Comparison of ENCODE assay signal across 1 cellular context in the genomic region with DNA sequence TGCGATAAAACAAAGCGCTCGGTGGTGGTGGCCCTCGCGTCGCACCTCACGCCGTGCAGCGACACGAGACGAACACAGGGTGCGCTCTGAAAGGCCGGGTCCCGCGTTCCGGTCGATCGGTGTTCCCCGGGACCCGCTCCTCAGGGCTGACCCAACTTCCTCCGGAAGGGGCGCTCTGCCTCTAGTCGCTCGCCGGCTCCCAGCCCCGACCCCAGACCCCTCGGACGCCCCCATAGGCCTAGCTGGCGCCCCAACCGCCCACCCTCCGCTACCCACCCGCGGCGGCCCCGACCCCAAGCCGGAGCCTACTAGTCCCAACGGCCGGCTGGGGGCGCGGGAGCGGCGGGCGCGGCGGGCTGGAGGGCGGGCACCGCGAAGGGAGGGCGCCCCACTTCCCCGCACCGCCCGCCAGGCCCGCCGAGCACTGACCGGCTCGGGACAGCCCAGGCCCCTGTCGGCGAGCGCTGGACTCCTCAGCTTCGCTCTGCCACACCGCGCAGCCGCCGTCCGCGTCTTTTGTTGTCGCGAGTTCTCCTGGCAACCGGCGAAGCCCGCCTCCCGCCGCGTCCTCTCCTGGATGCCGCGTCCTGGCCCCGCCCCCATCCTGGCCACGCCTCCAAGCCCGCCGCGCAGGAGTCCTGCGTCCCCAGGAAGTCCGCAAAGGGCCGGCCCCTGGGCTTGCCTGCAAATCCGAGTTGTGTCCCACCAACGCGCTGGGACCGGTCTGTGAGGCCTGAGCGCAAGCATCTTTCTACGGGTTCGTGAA.
A peak's percentile ranks its signal among the peaks of the same experiment; 100 is the strongest.
TF ChIP-seq lines count a peak whose summit lies in the region.

A gene with protein sequence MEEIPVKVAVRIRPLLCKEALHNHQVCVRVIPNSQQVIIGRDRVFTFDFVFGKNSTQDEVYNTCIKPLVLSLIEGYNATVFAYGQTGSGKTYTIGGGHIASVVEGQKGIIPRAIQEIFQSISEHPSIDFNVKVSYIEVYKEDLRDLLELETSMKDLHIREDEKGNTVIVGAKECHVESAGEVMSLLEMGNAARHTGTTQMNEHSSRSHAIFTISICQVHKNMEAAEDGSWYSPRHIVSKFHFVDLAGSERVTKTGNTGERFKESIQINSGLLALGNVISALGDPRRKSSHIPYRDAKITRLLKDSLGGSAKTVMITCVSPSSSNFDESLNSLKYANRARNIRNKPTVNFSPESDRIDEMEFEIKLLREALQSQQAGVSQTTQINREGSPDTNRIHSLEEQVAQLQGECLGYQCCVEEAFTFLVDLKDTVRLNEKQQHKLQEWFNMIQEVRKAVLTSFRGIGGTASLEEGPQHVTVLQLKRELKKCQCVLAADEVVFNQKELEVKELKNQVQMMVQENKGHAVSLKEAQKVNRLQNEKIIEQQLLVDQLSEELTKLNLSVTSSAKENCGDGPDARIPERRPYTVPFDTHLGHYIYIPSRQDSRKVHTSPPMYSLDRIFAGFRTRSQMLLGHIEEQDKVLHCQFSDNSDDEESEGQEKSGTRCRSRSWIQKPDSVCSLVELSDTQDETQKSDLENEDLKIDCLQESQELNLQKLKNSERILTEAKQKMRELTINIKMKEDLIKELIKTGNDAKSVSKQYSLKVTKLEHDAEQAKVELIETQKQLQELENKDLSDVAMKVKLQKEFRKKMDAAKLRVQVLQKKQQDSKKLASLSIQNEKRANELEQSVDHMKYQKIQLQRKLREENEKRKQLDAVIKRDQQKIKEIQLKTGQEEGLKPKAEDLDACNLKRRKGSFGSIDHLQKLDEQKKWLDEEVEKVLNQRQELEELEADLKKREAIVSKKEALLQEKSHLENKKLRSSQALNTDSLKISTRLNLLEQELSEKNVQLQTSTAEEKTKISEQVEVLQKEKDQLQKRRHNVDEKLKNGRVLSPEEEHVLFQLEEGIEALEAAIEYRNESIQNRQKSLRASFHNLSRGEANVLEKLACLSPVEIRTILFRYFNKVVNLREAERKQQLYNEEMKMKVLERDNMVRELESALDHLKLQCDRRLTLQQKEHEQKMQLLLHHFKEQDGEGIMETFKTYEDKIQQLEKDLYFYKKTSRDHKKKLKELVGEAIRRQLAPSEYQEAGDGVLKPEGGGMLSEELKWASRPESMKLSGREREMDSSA (N-terminal part only) (minus strand): TSS at position 491 of the 766 bp plus-strand sequence. CDS start 5,841 bp downstream, outside the sequence.

TF ChIP-seq in HepG2, 621 proteins besides CTCF, POLR2A, EP300 and RAD21 (continued from another document and continues in another):
- TF ChIP-seq ZNF564 (CRISPR knock-in tag; IDR thresholded peaks at IDR 0.05) (no peak), ZNF468 (CRISPR knock-in tag; IDR thresholded peaks at IDR 0.05) (0 out of 2 replicates have a peak, but pooled peaks have one; percentile 54), ZC3H4 (CRISPR knock-in tag; IDR thresholded peaks at IDR 0.05; ENCODE audit: borderline replicate concordance) (peak; percentile 86; the same call in 1 of the 2 replicates), CCAR2 (optimal IDR thresholded peaks at IDR 0.05; ENCODE audit: low read depth, low read length) (no peak), ZNF124 (CRISPR knock-in tag; IDR thresholded peaks at IDR 0.05) (no peak), HOXA7 (CRISPR knock-in tag; IDR thresholded peaks at IDR 0.05) (no peak), ZNF841 (CRISPR knock-in tag; IDR thresholded peaks at IDR 0.05; ENCODE audit: borderline replicate concordance) (no peak), ZNF607 (CRISPR knock-in tag; IDR thresholded peaks at IDR 0.05; ENCODE audit: borderline replicate concordance) (peak; percentile 75; the same call in 1 of the 2 replicates), HNF4G (IDR thresholded peaks at IDR 0.05; ENCODE audit: borderline replicate concordance, low read depth, low read length) (peak; percentile 15; the same call in 1 of the 2 replicates), HNF4G (CRISPR knock-in tag; IDR thresholded peaks at IDR 0.05; ENCODE audit: borderline replicate concordance, low read depth) (no peak), ELF4 (CRISPR knock-in tag; IDR thresholded peaks at IDR 0.05; ENCODE audit: borderline replicate concordance) (0 out of 2 replicates have a peak, but pooled peaks have one; percentile 31), PHF5A (CRISPR knock-in tag; IDR thresholded peaks at IDR 0.05; ENCODE audit: low read depth, unreplicated experiment) (no peak), EED (CRISPR knock-in tag; IDR thresholded peaks at IDR 0.05) (no peak), ZNF891 (CRISPR knock-in tag; IDR thresholded peaks at IDR 0.05) (no peak), ZSCAN12 (CRISPR knock-in tag; IDR thresholded peaks at IDR 0.05) (peak; percentile 94)
- TF ChIP-seq, protein P1, sequence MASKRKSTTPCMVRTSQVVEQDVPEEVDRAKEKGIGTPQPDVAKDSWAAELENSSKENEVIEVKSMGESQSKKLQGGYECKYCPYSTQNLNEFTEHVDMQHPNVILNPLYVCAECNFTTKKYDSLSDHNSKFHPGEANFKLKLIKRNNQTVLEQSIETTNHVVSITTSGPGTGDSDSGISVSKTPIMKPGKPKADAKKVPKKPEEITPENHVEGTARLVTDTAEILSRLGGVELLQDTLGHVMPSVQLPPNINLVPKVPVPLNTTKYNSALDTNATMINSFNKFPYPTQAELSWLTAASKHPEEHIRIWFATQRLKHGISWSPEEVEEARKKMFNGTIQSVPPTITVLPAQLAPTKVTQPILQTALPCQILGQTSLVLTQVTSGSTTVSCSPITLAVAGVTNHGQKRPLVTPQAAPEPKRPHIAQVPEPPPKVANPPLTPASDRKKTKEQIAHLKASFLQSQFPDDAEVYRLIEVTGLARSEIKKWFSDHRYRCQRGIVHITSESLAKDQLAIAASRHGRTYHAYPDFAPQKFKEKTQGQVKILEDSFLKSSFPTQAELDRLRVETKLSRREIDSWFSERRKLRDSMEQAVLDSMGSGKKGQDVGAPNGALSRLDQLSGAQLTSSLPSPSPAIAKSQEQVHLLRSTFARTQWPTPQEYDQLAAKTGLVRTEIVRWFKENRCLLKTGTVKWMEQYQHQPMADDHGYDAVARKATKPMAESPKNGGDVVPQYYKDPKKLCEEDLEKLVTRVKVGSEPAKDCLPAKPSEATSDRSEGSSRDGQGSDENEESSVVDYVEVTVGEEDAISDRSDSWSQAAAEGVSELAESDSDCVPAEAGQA (IDR thresholded peaks at IDR 0.05; ENCODE audit: low read depth): no peak
- TF ChIP-seq, protein P1 (CRISPR knock-in tag; IDR thresholded peaks at IDR 0.05; ENCODE audit: borderline replicate concordance): peak; percentile 48; the same call in 1 of the 2 replicates
- TF ChIP-seq, protein P2, sequence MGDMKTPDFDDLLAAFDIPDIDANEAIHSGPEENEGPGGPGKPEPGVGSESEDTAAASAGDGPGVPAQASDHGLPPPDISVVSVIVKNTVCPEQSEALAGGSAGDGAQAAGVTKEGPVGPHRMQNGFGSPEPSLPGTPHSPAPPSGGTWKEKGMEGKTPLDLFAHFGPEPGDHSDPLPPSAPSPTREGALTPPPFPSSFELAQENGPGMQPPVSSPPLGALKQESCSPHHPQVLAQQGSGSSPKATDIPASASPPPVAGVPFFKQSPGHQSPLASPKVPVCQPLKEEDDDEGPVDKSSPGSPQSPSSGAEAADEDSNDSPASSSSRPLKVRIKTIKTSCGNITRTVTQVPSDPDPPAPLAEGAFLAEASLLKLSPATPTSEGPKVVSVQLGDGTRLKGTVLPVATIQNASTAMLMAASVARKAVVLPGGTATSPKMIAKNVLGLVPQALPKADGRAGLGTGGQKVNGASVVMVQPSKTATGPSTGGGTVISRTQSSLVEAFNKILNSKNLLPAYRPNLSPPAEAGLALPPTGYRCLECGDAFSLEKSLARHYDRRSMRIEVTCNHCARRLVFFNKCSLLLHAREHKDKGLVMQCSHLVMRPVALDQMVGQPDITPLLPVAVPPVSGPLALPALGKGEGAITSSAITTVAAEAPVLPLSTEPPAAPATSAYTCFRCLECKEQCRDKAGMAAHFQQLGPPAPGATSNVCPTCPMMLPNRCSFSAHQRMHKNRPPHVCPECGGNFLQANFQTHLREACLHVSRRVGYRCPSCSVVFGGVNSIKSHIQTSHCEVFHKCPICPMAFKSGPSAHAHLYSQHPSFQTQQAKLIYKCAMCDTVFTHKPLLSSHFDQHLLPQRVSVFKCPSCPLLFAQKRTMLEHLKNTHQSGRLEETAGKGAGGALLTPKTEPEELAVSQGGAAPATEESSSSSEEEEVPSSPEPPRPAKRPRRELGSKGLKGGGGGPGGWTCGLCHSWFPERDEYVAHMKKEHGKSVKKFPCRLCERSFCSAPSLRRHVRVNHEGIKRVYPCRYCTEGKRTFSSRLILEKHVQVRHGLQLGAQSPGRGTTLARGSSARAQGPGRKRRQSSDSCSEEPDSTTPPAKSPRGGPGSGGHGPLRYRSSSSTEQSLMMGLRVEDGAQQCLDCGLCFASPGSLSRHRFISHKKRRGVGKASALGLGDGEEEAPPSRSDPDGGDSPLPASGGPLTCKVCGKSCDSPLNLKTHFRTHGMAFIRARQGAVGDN (CRISPR knock-in tag; IDR thresholded peaks at IDR 0.05): peak; percentile 94
- TF ChIP-seq, protein P3, sequence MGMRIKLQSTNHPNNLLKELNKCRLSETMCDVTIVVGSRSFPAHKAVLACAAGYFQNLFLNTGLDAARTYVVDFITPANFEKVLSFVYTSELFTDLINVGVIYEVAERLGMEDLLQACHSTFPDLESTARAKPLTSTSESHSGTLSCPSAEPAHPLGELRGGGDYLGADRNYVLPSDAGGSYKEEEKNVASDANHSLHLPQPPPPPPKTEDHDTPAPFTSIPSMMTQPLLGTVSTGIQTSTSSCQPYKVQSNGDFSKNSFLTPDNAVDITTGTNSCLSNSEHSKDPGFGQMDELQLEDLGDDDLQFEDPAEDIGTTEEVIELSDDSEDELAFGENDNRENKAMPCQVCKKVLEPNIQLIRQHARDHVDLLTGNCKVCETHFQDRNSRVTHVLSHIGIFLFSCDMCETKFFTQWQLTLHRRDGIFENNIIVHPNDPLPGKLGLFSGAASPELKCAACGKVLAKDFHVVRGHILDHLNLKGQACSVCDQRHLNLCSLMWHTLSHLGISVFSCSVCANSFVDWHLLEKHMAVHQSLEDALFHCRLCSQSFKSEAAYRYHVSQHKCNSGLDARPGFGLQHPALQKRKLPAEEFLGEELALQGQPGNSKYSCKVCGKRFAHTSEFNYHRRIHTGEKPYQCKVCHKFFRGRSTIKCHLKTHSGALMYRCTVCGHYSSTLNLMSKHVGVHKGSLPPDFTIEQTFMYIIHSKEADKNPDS (CRISPR knock-in tag; IDR thresholded peaks at IDR 0.05): no peak
- TF ChIP-seq, protein P4, sequence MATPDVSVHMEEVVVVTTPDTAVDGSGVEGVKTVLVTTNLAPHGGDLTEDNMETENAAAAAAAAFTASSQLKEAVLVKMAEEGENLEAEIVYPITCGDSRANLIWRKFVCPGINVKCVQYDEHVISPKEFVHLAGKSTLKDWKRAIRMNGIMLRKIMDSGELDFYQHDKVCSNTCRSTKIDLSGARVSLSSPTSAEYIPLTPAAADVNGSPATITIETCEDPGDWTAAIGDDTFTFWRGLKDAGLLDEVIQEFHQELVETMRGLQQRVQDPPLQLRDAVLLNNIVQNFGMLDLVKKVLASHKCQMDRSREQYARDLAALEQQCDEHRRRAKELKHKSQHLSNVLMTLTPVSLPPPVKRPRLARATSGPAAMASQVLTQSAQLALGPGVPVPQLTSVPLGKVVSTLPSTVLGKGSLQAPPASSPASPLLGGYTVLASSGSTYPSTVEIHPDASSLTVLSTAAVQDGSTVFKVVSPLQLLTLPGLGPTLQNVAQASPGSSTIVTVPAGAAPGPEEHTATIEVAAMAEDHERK (CRISPR knock-in tag; IDR thresholded peaks at IDR 0.05; ENCODE audit: low read depth): 0 out of 2 replicates have a peak, but pooled peaks have one; percentile 45
- TF ChIP-seq, protein P5, sequence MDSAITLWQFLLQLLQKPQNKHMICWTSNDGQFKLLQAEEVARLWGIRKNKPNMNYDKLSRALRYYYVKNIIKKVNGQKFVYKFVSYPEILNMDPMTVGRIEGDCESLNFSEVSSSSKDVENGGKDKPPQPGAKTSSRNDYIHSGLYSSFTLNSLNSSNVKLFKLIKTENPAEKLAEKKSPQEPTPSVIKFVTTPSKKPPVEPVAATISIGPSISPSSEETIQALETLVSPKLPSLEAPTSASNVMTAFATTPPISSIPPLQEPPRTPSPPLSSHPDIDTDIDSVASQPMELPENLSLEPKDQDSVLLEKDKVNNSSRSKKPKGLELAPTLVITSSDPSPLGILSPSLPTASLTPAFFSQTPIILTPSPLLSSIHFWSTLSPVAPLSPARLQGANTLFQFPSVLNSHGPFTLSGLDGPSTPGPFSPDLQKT (CRISPR knock-in tag; IDR thresholded peaks at IDR 0.05; ENCODE audit: borderline replicate concordance): peak; percentile 70; the same call in 1 of the 2 replicates
- TF ChIP-seq, protein P6, sequence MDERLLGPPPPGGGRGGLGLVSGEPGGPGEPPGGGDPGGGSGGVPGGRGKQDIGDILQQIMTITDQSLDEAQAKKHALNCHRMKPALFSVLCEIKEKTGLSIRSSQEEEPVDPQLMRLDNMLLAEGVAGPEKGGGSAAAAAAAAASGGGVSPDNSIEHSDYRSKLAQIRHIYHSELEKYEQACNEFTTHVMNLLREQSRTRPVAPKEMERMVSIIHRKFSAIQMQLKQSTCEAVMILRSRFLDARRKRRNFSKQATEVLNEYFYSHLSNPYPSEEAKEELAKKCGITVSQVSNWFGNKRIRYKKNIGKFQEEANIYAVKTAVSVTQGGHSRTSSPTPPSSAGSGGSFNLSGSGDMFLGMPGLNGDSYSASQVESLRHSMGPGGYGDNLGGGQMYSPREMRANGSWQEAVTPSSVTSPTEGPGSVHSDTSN (CRISPR knock-in tag; IDR thresholded peaks at IDR 0.05): no peak
